ENCODE assay signal across 2 cellular contexts in the genomic region with DNA sequence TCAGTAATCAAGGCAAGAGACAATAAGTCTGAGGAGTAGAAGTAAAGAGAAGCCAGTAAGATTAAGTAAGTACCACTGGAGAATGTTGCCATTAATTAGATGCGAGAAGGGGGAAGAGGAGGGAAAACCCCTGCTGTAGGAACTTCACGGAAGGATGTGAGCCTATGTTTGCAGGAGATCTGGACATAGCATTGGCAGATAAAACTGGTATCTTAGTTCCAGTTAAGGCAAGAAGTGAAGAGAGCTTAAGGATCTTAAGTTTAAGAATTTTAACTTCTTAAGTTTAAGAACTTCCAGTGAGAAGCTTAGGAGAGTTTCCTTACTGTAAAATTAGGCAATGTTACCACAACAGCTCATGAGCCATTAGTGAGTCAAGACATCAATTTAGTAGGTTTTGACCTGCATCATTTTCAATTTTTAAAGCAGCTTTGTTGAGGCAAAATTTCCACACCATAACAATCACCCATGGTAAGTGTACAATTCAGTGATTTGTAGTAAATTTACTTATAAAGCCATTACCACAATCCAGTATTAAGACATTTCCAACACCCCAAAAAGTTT.
TF ChIP-seq lines count a peak whose summit lies in the region.

No MANE protein-coding gene starts in this region.

TF ChIP-seq in IMR-90, 13 proteins besides CTCF, POLR2A, EP300 and RAD21:
- TF ChIP-seq BHLHE40 (IDR thresholded peaks at IDR 0.05; ENCODE audit: low read depth, low read length) (no peak), MAZ (IDR thresholded peaks at IDR 0.05; ENCODE audit: borderline replicate concordance, low read depth, low read length) (no peak), CEBPB (IDR thresholded peaks at IDR 0.05; ENCODE audit: low read depth, low read length) (0 out of 2 replicates have a peak, but pooled peaks have one; percentile 5)

TF ChIP-seq in H1, 55 proteins besides CTCF, POLR2A, EP300 and RAD21:
- TF ChIP-seq SUZ12 (IDR thresholded peaks at IDR 0.05; ENCODE audit: low read length): no peak
- no peak for TF ChIP-seq RBBP5 (IDR thresholded peaks at IDR 0.05; ENCODE audit: borderline replicate concordance, low read depth, low read length)
- TF ChIP-seq TCF12 (IDR thresholded peaks at IDR 0.05; ENCODE audit: low read depth, low read length): no peak
- no peak for TF ChIP-seq SIX5 (IDR thresholded peaks at IDR 0.05; ENCODE audit: low read depth, low read length)
- no peak for TF ChIP-seq POU5F1 (IDR thresholded peaks at IDR 0.05; ENCODE audit: low read depth, low read length)
- TF ChIP-seq CREB1 (IDR thresholded peaks at IDR 0.05): no peak
- no peak for TF ChIP-seq TAF1 (IDR thresholded peaks at IDR 0.05; ENCODE audit: low read depth, low read length)
- TF ChIP-seq RFX5 (IDR thresholded peaks at IDR 0.05; ENCODE audit: borderline replicate concordance, low read depth, low read length): no peak
